2 cellular contexts compared by ENCODE assay signal in the genomic region with DNA sequence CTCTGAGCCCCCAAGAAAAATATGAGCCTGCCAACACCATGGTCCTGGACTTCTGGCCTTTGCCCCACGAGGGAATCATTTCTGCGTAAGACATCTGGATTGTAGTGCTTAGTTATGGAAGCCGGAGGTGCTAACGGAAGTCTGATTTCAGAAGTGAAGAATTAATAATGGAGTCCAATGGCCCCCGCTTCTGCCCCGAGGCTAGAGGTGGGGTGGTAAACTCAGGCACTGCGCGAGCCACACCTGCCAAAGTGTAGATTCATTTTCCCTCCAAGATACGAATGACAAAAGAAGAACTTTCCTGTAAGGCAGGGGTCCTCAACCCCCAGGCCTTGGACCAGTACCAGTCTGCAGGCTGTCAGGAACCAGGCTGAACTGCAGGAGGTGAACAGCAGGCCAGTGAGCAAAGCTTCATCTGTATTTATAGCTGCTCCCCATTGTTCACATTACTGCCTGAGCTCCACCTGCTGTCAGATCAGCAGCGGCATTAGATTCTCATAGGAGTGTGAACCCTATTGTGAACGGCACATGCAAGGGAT.
TF ChIP-seq lines count a peak whose summit lies in the region.

No MANE protein-coding gene starts in this region.

TF ChIP-seq in A549, 52 proteins besides CTCF, POLR2A, EP300 and RAD21:
- no peak for TF ChIP-seq MAX (IDR thresholded peaks at IDR 0.05)
- no peak for TF ChIP-seq HEYL (CRISPR knock-in tag; IDR thresholded peaks at IDR 0.05)
- TF ChIP-seq TP53 (CRISPR knock-in tag; IDR thresholded peaks at IDR 0.05) = no peak
- TF ChIP-seq JUNB (IDR thresholded peaks at IDR 0.05) = no peak
- TF ChIP-seq MYC (IDR thresholded peaks at IDR 0.05; ENCODE audit: borderline replicate concordance, low read length) = no peak
- TF ChIP-seq POLR2AphosphoS2 (conservative IDR thresholded peaks at IDR 0.05; ENCODE audit: low read length) = no peak
- no peak for TF ChIP-seq ZNF302 (CRISPR knock-in tag; IDR thresholded peaks at IDR 0.05)
- TF ChIP-seq RCOR1 (IDR thresholded peaks at IDR 0.05; ENCODE audit: low read depth, low read length) = no peak
- no peak for TF ChIP-seq RNF2 (IDR thresholded peaks at IDR 0.05; ENCODE audit: borderline replicate concordance, low read depth)
- no peak for TF ChIP-seq TFCP2L1 (CRISPR knock-in tag; IDR thresholded peaks at IDR 0.05)
- no peak for TF ChIP-seq CBX8 (IDR thresholded peaks at IDR 0.05)
- no peak for TF ChIP-seq ZFP36 (IDR thresholded peaks at IDR 0.05; ENCODE audit: borderline replicate concordance, partially characterized antibody)
- no peak for TF ChIP-seq FOXS1 (CRISPR knock-in tag; IDR thresholded peaks at IDR 0.05)
- TF ChIP-seq MAZ (IDR thresholded peaks at IDR 0.05; ENCODE audit: borderline replicate concordance, low read depth, low read length) = no peak
- TF ChIP-seq PHF8 (IDR thresholded peaks at IDR 0.05; ENCODE audit: borderline replicate concordance, low read depth) = no peak
- no peak for TF ChIP-seq ZC3H11A (IDR thresholded peaks at IDR 0.05)
- TF ChIP-seq CHD4 (IDR thresholded peaks at IDR 0.05; ENCODE audit: borderline replicate concordance) = no peak
- TF ChIP-seq, protein P1, sequence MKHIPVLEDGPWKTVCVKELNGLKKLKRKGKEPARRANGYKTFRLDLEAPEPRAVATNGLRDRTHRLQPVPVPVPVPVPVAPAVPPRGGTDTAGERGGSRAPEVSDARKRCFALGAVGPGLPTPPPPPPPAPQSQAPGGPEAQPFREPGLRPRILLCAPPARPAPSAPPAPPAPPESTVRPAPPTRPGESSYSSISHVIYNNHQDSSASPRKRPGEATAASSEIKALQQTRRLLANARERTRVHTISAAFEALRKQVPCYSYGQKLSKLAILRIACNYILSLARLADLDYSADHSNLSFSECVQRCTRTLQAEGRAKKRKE (CRISPR knock-in tag; IDR thresholded peaks at IDR 0.05; ENCODE audit: low read depth) = no peak

TF ChIP-seq in GM12878, 131 proteins besides CTCF, POLR2A, EP300 and RAD21:
- TF ChIP-seq SREBF2 (IDR thresholded peaks at IDR 0.05; ENCODE audit: low read length) (no peak), CHD2 (IDR thresholded peaks at IDR 0.05; ENCODE audit: borderline replicate concordance, low read depth, low read length) (no peak)
